In genomic region chr17:82246040-82246364, GRCh38 we compare ENCODE assay signal across 11 cellular contexts. TPM values are rescaled to one million over a fixed set of nuclear protein-coding genes. Genes with fewer than 3 reads are reported as not detected.
DNase-seq lines count a peak whose midpoint lies in the region; ATAC-seq and TF ChIP-seq lines count a peak whose summit lies in the region.
"Had no signal": no experiment of that assay in that cellular context is flagged by ENCODE, and none has a peak within 500 bp of the region (broad histone marks: within the 10 kb centered on the region; RNA-seq: fewer than 3 reads in every experiment).

No MANE protein-coding gene starts in this region.

- H3K27ac ChIP-seq in left ventricle myocardium inferior (replicated peaks) (peak overlapping the region; percentile 75), stomach smooth muscle (ENCODE audit: low read length) (peak overlapping the region; percentile 93), caudate nucleus (ENCODE audit: low read depth, low read length) (no peak overlapping the region)
- H3K27ac ChIP-seq: SJSA1 had no signal

- H3K4me3 Mint-ChIP-seq in activated CD4-positive, alpha-beta T cell treated with anti-CD3 and anti-CD28 coated beads, Interleukin-2, amount 10 ng/mL, durations not matched to agents 24 days and 14 days, result no peak overlapping the region
- H3K4me3 Mint-ChIP-seq in activated CD8-positive, alpha-beta T cell treated with anti-CD3 and anti-CD28 coated beads, Interleukin-2, amount 10 ng/mL, durations not matched to agents 7 days and 5 days, result peak overlapping the region; percentile 5

- CTCF ChIA-PET in activated CD8-positive, alpha-beta T cell treated with anti-CD3 and anti-CD28 coated beads, Interleukin-2, amount 10 ng/mL, durations not matched to agents 7 days and 5 days (lab: Charles Lee), result no interaction called here

- peaks cover 57% of the 10 kb centered on the region for H3K36me3 Mint-ChIP-seq in activated CD4-positive, alpha-beta T cell treated with anti-CD3 and anti-CD28 coated beads, Interleukin-2, amount 10 ng/mL, durations not matched to agents 24 days and 14 days (ENCODE audit: low read depth)
- H3K36me3 Mint-ChIP-seq in activated CD8-positive, alpha-beta T cell treated with anti-CD3 and anti-CD28 coated beads, Interleukin-2, amount 10 ng/mL, durations not matched to agents 7 days and 5 days (ENCODE audit: low read depth), result peaks cover 70% of the 10 kb centered on the region

- H3K27me3 Mint-ChIP-seq in activated CD4-positive, alpha-beta T cell treated with anti-CD3 and anti-CD28 coated beads, Interleukin-2, amount 10 ng/mL, durations not matched to agents 24 days and 14 days, result no peaks in the 10 kb centered on the region
- H3K27me3 Mint-ChIP-seq in activated CD8-positive, alpha-beta T cell treated with anti-CD3 and anti-CD28 coated beads, Interleukin-2, amount 10 ng/mL, durations not matched to agents 7 days and 5 days (ENCODE audit: low read depth), result no peaks in the 10 kb centered on the region

- H3K9ac ChIP-seq in stomach smooth muscle (ENCODE audit: low read length in 2 of 2), result peak overlapping the region; percentile 42 to 43

- no peak for ATAC-seq in activated CD8-positive, alpha-beta T cell treated with anti-CD3 and anti-CD28 coated beads, Interleukin-2, amount 10 ng/mL, durations not matched to agents 7 days and 5 days

- H3K9me3 ChIP-seq in left ventricle myocardium inferior (replicated peaks) (no peaks in the 10 kb centered on the region), stomach smooth muscle (ENCODE audit: control insufficient read depth in 2 of 2, low read length in 2 of 2) (no peaks in the 10 kb centered on the region)
- H3K9me3 ChIP-seq: SJSA1 had no signal

- intact Hi-C loops in activated CD4-positive, alpha-beta T cell treated with anti-CD3 and anti-CD28 coated beads, Interleukin-2, amount 10 ng/mL, durations not matched to agents 24 days and 14 days (cut with micrococcal nuclease), result no loop called here
- intact Hi-C loops in left ventricle myocardium inferior (cut with micrococcal nuclease), result no loop called here

- no peak for TF ChIP-seq CTCF in left ventricle myocardium inferior (IDR thresholded peaks at IDR 0.05; ENCODE audit: borderline replicate concordance)

- H3K27ac Mint-ChIP-seq in activated CD4-positive, alpha-beta T cell treated with anti-CD3 and anti-CD28 coated beads, Interleukin-2, amount 10 ng/mL, durations not matched to agents 24 days and 14 days, result peak overlapping the region; percentile 20
- peak overlapping the region; percentile 80 for H3K27ac Mint-ChIP-seq in activated CD8-positive, alpha-beta T cell treated with anti-CD3 and anti-CD28 coated beads, Interleukin-2, amount 10 ng/mL, durations not matched to agents 7 days and 5 days

- POLR2A ChIA-PET in activated CD8-positive, alpha-beta T cell treated with anti-CD3 and anti-CD28 coated beads, Interleukin-2, amount 10 ng/mL, durations not matched to agents 7 days and 5 days (lab: Charles Lee), result interaction anchor here (1.8 kb wide), 1 partner anchor 46 kb away, joined by 4 read pairs; no protein-coding TSS in a partner anchor

- H3K36me3 ChIP-seq in left ventricle myocardium inferior (peaks cover 77% of the 10 kb centered on the region), stomach smooth muscle (ENCODE audit: control insufficient read depth in 2 of 2, insufficient read depth in 2 of 2, low read length in 2 of 2) (peaks cover 63 to 65% of the 10 kb centered on the region in 2 donors)

- peaks cover 14% of the 10 kb centered on the region for H3K4me1 Mint-ChIP-seq in activated CD4-positive, alpha-beta T cell treated with anti-CD3 and anti-CD28 coated beads, Interleukin-2, amount 10 ng/mL, durations not matched to agents 24 days and 14 days
- peaks cover 20% of the 10 kb centered on the region for H3K4me1 Mint-ChIP-seq in activated CD8-positive, alpha-beta T cell treated with anti-CD3 and anti-CD28 coated beads, Interleukin-2, amount 10 ng/mL, durations not matched to agents 7 days and 5 days (ENCODE audit: low read depth)

- no peaks in the 10 kb centered on the region for H3K27me3 ChIP-seq in left ventricle myocardium inferior (ENCODE audit: low read depth)
- no peaks in the 10 kb centered on the region for H3K27me3 ChIP-seq in stomach smooth muscle (ENCODE audit: control insufficient read depth in 1 of 2, insufficient read depth in 2 of 2, low read length in 2 of 2)
- H3K27me3 ChIP-seq: SJSA1 had no signal

- no peaks in the 10 kb centered on the region for H3K9me3 Mint-ChIP-seq in activated CD4-positive, alpha-beta T cell treated with anti-CD3 and anti-CD28 coated beads, Interleukin-2, amount 10 ng/mL, durations not matched to agents 24 days and 14 days
- no peaks in the 10 kb centered on the region for H3K9me3 Mint-ChIP-seq in activated CD8-positive, alpha-beta T cell treated with anti-CD3 and anti-CD28 coated beads, Interleukin-2, amount 10 ng/mL, durations not matched to agents 7 days and 5 days (ENCODE audit: insufficient read depth)

- H3K4me1 ChIP-seq in left ventricle myocardium inferior (peaks cover 82% of the 10 kb centered on the region), stomach smooth muscle (ENCODE audit: control insufficient read depth, insufficient read depth, low read length) (peaks cover 67% of the 10 kb centered on the region)

- DNase-seq in activated CD4-positive, alpha-beta T cell treated with anti-CD3 and anti-CD28 coated beads, Interleukin-2, amount 10 ng/mL, durations not matched to agents 24 days and 14 days, result no peak
- DNase-seq in activated CD4-positive, alpha-beta T cell treated with anti-CD3 and anti-CD28 coated beads, Interleukin-2, amount 50 U/mL, for 1 hour, result no peak
- DNase-seq in activated CD8-positive, alpha-beta T cell treated with anti-CD3 and anti-CD28 coated beads, Interleukin-2, amount 10 ng/mL, durations not matched to agents 7 days and 5 days, result no peak
- DNase-seq in left ventricle myocardium inferior (no peak), epidermal melanocyte (ENCODE audit: insufficient read length, low spot score) (no peak), caudate nucleus (lab: John Stamatoyannopoulos, UW) (no peak), activated gamma-delta T cell (lab: John Stamatoyannopoulos, UW) (no peak)
- DNase-seq: amniotic stem cell, NCI-H526 treated with DMSO at 0.1 percent for 48 hours had no signal

- H3K4me3 ChIP-seq in left ventricle myocardium inferior (no peak overlapping the region), stomach smooth muscle (ENCODE audit: low read length in 2 of 2) (no peak overlapping the region)
- H3K4me3 ChIP-seq: SJSA1 had no signal

RNA-seq across cellular contexts. Expression of gene SLC16A3, which starts 17.2 kb away (rescaled TPM):
- 162 and 171 TPM in 2 replicates for total RNA-seq in activated CD4-positive, alpha-beta T cell treated with anti-CD3 and anti-CD28 coated beads, Interleukin-2, amount 10 ng/mL, durations not matched to agents 24 days and 14 days
- 100 to 1,000 TPM; 257 to 264 TPM for total RNA-seq in activated CD8-positive, alpha-beta T cell treated with anti-CD3 and anti-CD28 coated beads, Interleukin-2, amount 10 ng/mL, durations not matched to agents 7 days and 5 days
- 8.5 TPM for total RNA-seq in left ventricle myocardium inferior

RNA-seq across cellular contexts. Expression of gene CSNK1D, which starts 27.5 kb away (rescaled TPM):
- total RNA-seq in activated CD4-positive, alpha-beta T cell treated with anti-CD3 and anti-CD28 coated beads, Interleukin-2, amount 10 ng/mL, durations not matched to agents 24 days and 14 days, result 137 and 146 TPM in 2 replicates
- total RNA-seq in activated CD8-positive, alpha-beta T cell treated with anti-CD3 and anti-CD28 coated beads, Interleukin-2, amount 10 ng/mL, durations not matched to agents 7 days and 5 days, result 100 to 1,000 TPM in 1 of 2 experiments, 10 to 100 TPM in 1; 99.5 to 111 TPM
- total RNA-seq in left ventricle myocardium inferior, result 61.8 TPM

RNA-seq across cellular contexts. Expression of gene CCDC57, which starts 33.4 kb away (rescaled TPM):
- total RNA-seq in activated CD4-positive, alpha-beta T cell treated with anti-CD3 and anti-CD28 coated beads, Interleukin-2, amount 10 ng/mL, durations not matched to agents 24 days and 14 days, result 56.0 and 58.4 TPM in 2 replicates
- total RNA-seq in activated CD8-positive, alpha-beta T cell treated with anti-CD3 and anti-CD28 coated beads, Interleukin-2, amount 10 ng/mL, durations not matched to agents 7 days and 5 days, result 10 to 100 TPM; 78.3 to 84.7 TPM
- total RNA-seq in left ventricle myocardium inferior, result 8.1 TPM

Comparison
In these comparisons a context has a peak if more than half of its experiments do, and no peak if none do; other contexts are left out.
1. RNA of gene SLC16A3, which starts 17.2 kb away (total RNA-seq): 257 to 264 TPM in activated CD8-positive, alpha-beta T cell treated with anti-CD3 and anti-CD28 coated beads, Interleukin-2, amount 10 ng/mL, durations not matched to agents 7 days and 5 days and 162 to 171 TPM in activated CD4-positive, alpha-beta T cell treated with anti-CD3 and anti-CD28 coated beads, Interleukin-2, amount 10 ng/mL, durations not matched to agents 24 days and 14 days; 8.5 TPM in left ventricle myocardium inferior (single experiment); every median in the first group is over 10 times any median in the second.